ENCODE assay signal across 34 cellular contexts in the genomic region with DNA sequence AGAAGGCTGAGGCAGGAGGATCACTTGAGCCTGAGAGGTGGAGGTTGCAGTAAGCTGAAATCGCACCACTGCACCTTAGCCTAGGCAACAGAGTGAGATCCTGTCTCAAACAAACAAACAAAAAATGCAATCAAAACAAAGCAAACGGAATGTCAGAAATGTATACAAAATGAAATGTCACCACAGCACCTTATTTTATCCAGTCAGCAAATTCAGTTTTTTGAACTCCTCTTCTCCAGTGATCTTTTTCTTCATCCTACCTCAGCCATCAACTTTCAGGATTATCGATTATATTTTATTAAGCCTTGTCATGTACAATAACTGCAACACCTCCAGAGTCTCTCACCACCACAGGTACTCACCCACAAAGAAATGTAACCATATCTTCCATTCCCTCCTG. TPM values are rescaled to one million over a fixed set of nuclear protein-coding genes. Genes with fewer than 3 reads are reported as not detected.
"Had no signal": no experiment of that assay in that cellular context is flagged by ENCODE, and none has a peak within 500 bp of the region (broad histone marks: within the 10 kb centered on the region; RNA-seq: fewer than 3 reads in every experiment).

No MANE protein-coding gene starts in this region.

- H3K4me3 Mint-ChIP-seq: naive thymus-derived CD8-positive, alpha-beta T cell; natural killer cell treated with Interleukin-12 subunit alpha and Interleukin-12 subunit beta and Interleukin-15 and Interleukin-18, amount 100 ng/mL, for 72 hours; neural progenitor cell; stimulated activated memory B cell treated with anti-CD40 and anti-IgM and Interleukin-4, amounts not matched to agents 10 μg/mL and 1 μg/mL and 100 μg/mL, for 72 hours; stimulated activated naive CD8-positive, alpha-beta T cell treated with anti-CD3 and anti-CD28 coated beads, Interleukin-15, amount 100 ng/mL, for 72 hours; type B pancreatic cell had no signal

- ATAC-seq: naive thymus-derived CD8-positive, alpha-beta T cell; natural killer cell treated with Interleukin-12 subunit alpha and Interleukin-12 subunit beta and Interleukin-15 and Interleukin-18, amount 100 ng/mL, for 72 hours; psoas muscle; right cardiac atrium; sciatic nerve; stimulated activated memory B cell treated with anti-CD40 and anti-IgM and Interleukin-4, amounts not matched to agents 10 μg/mL and 1 μg/mL and 100 μg/mL, for 72 hours; stimulated activated naive CD8-positive, alpha-beta T cell treated with anti-CD3 and anti-CD28 coated beads, Interleukin-15, amount 100 ng/mL, for 72 hours; stimulated activated naive CD8-positive, alpha-beta T cell treated with anti-CD3 and anti-CD28 coated beads, Interleukin-15, Interleukin-2, amounts not matched to agents 100 U/mL and 50 U/mL, for 24 hours; upper lobe of right lung had no signal

- H3K4me2 ChIP-seq: neural progenitor cell, smooth muscle cell had no signal

- H3K4me1 ChIP-seq: neural progenitor cell, parathyroid adenoma, psoas muscle, spleen, suprapubic skin, testis, tibial artery, upper lobe of right lung, uterus had no signal

- H3K27me3 Mint-ChIP-seq: progenitor cell of endocrine pancreas had no signal

- H3K27ac ChIP-seq: neural progenitor cell, ovary, parathyroid adenoma, psoas muscle, skin epidermis, spleen, suprapubic skin, testis, tibial artery, transverse colon, upper lobe of right lung, uterus had no signal

- H3K4me3 ChIP-seq: neural progenitor cell, ovary, psoas muscle, skin epidermis, smooth muscle cell, spleen, suprapubic skin, testis, tibial artery, transverse colon, upper lobe of right lung, uterus had no signal

- H3K9me3 Mint-ChIP-seq: naive thymus-derived CD8-positive, alpha-beta T cell; natural killer cell treated with Interleukin-12 subunit alpha and Interleukin-12 subunit beta and Interleukin-15 and Interleukin-18, amount 100 ng/mL, for 72 hours; neural progenitor cell; stimulated activated memory B cell treated with anti-CD40 and anti-IgM and Interleukin-4, amounts not matched to agents 10 μg/mL and 1 μg/mL and 100 μg/mL, for 72 hours; stimulated activated naive CD8-positive, alpha-beta T cell treated with anti-CD3 and anti-CD28 coated beads, Interleukin-15, amount 100 ng/mL, for 72 hours; type B pancreatic cell had no signal

- DNase-seq: naive thymus-derived CD8-positive, alpha-beta T cell; occipital lobe; ovary; posterior cingulate gyrus; psoas muscle; right cardiac atrium; spleen; stimulated activated CD4-positive, alpha-beta T cell treated with anti-CD3 and anti-CD28 coated beads, Interleukin-12 subunit alpha, Interleukin-12 subunit beta, amount 100 ng/mL, for 4 hours; stimulated activated CD4-positive, alpha-beta T cell treated with anti-CD3 and anti-CD28 coated beads, Interleukin-1b, Interleukin-23, amount 100 ng/mL, for 48 hours; stimulated activated CD4-positive, alpha-beta T cell treated with anti-CD3 and anti-CD28 coated beads, Interleukin-4, amount 100 ng/mL, for 1 hour; stimulated activated CD4-positive, alpha-beta T cell treated with anti-CD3 and anti-CD28 coated beads, Interleukin-4, amount 100 ng/mL, for 4 hours; stimulated activated CD8-positive, alpha-beta memory T cell treated with anti-CD3 and anti-CD28 coated beads, Interleukin-4, amount 100 ng/mL, for 48 hours; stimulated activated naive CD4-positive, alpha-beta T cell; stimulated activated naive CD8-positive, alpha-beta T cell treated with anti-CD3 and anti-CD28 coated beads, Interleukin-15, amount 100 ng/mL, for 72 hours; stimulated activated naive CD8-positive, alpha-beta T cell treated with anti-CD3 and anti-CD28 coated beads, Interleukin-15, Interleukin-2, amounts not matched to agents 100 U/mL and 50 U/mL, for 24 hours; substantia nigra; testis; tibial artery; transverse colon; upper lobe of right lung; uterus had no signal

- H3K4me1 Mint-ChIP-seq: naive thymus-derived CD8-positive, alpha-beta T cell; neural progenitor cell; stimulated activated memory B cell treated with anti-CD40 and anti-IgM and Interleukin-4, amounts not matched to agents 10 μg/mL and 1 μg/mL and 100 μg/mL, for 72 hours; stimulated activated naive CD8-positive, alpha-beta T cell treated with anti-CD3 and anti-CD28 coated beads, Interleukin-15, amount 100 ng/mL, for 72 hours had no signal

- H2AFZ ChIP-seq: neural progenitor cell, parathyroid adenoma had no signal

- H3K9me3 ChIP-seq: ovary, psoas muscle, spleen, suprapubic skin, testis, tibial artery, transverse colon, upper lobe of right lung, uterus had no signal

- H3K9ac ChIP-seq: neural progenitor cell, parathyroid adenoma had no signal

- H3K36me3 Mint-ChIP-seq: naive thymus-derived CD8-positive, alpha-beta T cell; natural killer cell treated with Interleukin-12 subunit alpha and Interleukin-12 subunit beta and Interleukin-15 and Interleukin-18, amount 100 ng/mL, for 72 hours; neural progenitor cell; stimulated activated memory B cell treated with anti-CD40 and anti-IgM and Interleukin-4, amounts not matched to agents 10 μg/mL and 1 μg/mL and 100 μg/mL, for 72 hours; type B pancreatic cell had no signal

- H3K79me2 ChIP-seq: parathyroid adenoma had no signal

- H3K27me3 ChIP-seq: neural progenitor cell, ovary, spleen, suprapubic skin, testis, tibial artery, transverse colon, upper lobe of right lung, uterus had no signal

- H3K36me3 ChIP-seq: neural progenitor cell, ovary, spleen, suprapubic skin, tibial artery, transverse colon, upper lobe of right lung, uterus had no signal

- H3K27ac Mint-ChIP-seq: naive thymus-derived CD8-positive, alpha-beta T cell; natural killer cell treated with Interleukin-12 subunit alpha and Interleukin-12 subunit beta and Interleukin-15 and Interleukin-18, amount 100 ng/mL, for 72 hours; neural progenitor cell; progenitor cell of endocrine pancreas; stimulated activated memory B cell treated with anti-CD40 and anti-IgM and Interleukin-4, amounts not matched to agents 10 μg/mL and 1 μg/mL and 100 μg/mL, for 72 hours; stimulated activated naive CD8-positive, alpha-beta T cell treated with anti-CD3 and anti-CD28 coated beads, Interleukin-15, amount 100 ng/mL, for 72 hours; type B pancreatic cell had no signal

RNA-seq across cellular contexts. Expression of a gene that starts 31.1 kb away (rescaled TPM):
- total RNA-seq: naive thymus-derived CD8-positive, alpha-beta T cell; osteoblast; progenitor cell of endocrine pancreas; renal cortical epithelial cell; smooth muscle cell had no signal
- polyA plus RNA-seq: neural cell, smooth muscle cell had no signal
